ENCODE assay signal across 25 cellular contexts in the genomic region with DNA sequence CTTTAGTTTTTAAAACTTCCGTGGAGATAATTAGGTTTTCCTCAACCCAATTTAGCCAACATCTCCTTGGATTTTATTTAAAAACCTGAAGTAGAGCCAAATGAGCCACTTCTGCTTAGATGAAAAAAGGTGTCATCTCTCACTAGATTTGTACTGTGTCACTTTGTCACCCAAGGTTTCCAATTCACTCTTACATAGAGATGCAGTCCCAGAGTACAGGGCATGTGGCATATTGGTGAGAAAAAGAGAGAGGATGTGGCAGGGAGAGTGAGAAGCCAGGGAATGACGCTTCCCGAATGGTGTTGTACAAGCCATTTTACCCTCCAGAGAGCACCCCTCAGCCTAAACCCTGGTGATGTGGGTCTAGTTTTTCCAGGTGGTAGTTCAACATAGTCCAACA. TPM values are rescaled to one million over a fixed set of nuclear protein-coding genes. Genes with fewer than 3 reads are reported as not detected.
"Had no signal": no experiment of that assay in that cellular context is flagged by ENCODE, and none has a peak within 500 bp of the region (broad histone marks: within the 10 kb centered on the region; RNA-seq: fewer than 3 reads in every experiment).

No MANE protein-coding gene starts in this region.

- H3K4me3 Mint-ChIP-seq: activated B cell treated with CpG ODN at 0.5 μM for 24 hours; activated naive CD8-positive, alpha-beta T cell treated with anti-CD3 and anti-CD28 coated beads, Interleukin-2, amount 10 ng/mL, durations not matched to agents 7 days and 5 days; activated T-cell treated with anti-CD3 and anti-CD28 coated beads, Interleukin-2, amount 50 U/mL, for 4 hours; IgD-negative memory B cell had no signal

- H3K27me3 Mint-ChIP-seq: activated naive CD8-positive, alpha-beta T cell treated with anti-CD3 and anti-CD28 coated beads, Interleukin-2, amount 10 ng/mL, durations not matched to agents 7 days and 5 days had no signal

- DNase-seq: activated B cell treated with CpG ODN at 0.5 μM for 24 hours; activated CD8-positive, alpha-beta memory T cell treated with anti-CD3 and anti-CD28 coated beads for 24 hours; activated naive CD4-positive, alpha-beta T cell treated with anti-CD3 and anti-CD28 coated beads, Interleukin-2, amount 50 U/mL, for 16 hours; activated naive CD8-positive, alpha-beta T cell treated with anti-CD3 and anti-CD28 coated beads, Interleukin-2, amount 10 ng/mL, durations not matched to agents 7 days and 5 days; activated T-cell treated with anti-CD3 and anti-CD28 coated beads, Interleukin-2, amount 50 U/mL, for 4 hours; adrenal gland; cerebellar nuclear complex; KG1; MV-4-11; NCI-H1092 treated with DMSO at 0.1 percent for 48 hours; NCI-H1417 treated with DMSO at 0.1 percent for 48 hours; NCI-H1694 treated with DMSO at 0.1 percent for 48 hours; NCI-H2029 treated with DMSO at 0.1 percent for 48 hours; NCI-H345; NCI-H510A; NCI-H526 treated with DMSO at 0.1 percent for 48 hours; SHP77; SW 1271; T-helper 2 cell; T1000 had no signal

- H3K9me3 Mint-ChIP-seq: activated B cell treated with CpG ODN at 0.5 μM for 24 hours; activated T-cell treated with anti-CD3 and anti-CD28 coated beads, Interleukin-2, amount 50 U/mL, for 4 hours had no signal

- H3K27ac Mint-ChIP-seq: activated B cell treated with CpG ODN at 0.5 μM for 24 hours; activated naive CD8-positive, alpha-beta T cell treated with anti-CD3 and anti-CD28 coated beads, Interleukin-2, amount 10 ng/mL, durations not matched to agents 7 days and 5 days; IgD-negative memory B cell had no signal

- ATAC-seq: SK-N-SH treated with all-trans-retinoic acid at 6 μM for 48 hours had no signal

RNA-seq across cellular contexts. Expression of gene CTLA4, which starts 44.4 kb away (rescaled TPM):
- total RNA-seq: cardiac septum, MCF 10A, SJSA1 had no signal
